In genomic region chr13:48223016-48223385, GRCh38 we compare ENCODE assay signal across 10 cellular contexts. TPM values are rescaled to one million over a fixed set of nuclear protein-coding genes. Genes with fewer than 3 reads are reported as not detected.
DNase-seq lines count a peak whose midpoint lies in the region; ATAC-seq and TF ChIP-seq lines count a peak whose summit lies in the region.
"Had no signal": no experiment of that assay in that cellular context is flagged by ENCODE, and none has a peak within 500 bp of the region (broad histone marks: within the 10 kb centered on the region; RNA-seq: fewer than 3 reads in every experiment).

No MANE protein-coding gene starts in this region.

- CTCF ChIA-PET in activated CD8-positive, alpha-beta T cell treated with anti-CD3 and anti-CD28 coated beads for 36 hours (lab: Charles Lee), result interaction anchor here (0.7 to 3.1 kb wide), 2 partner anchors 9 to 97 kb away, joined by 3 to 18 read pairs; partner anchors contain the start of gene ITM2B

- intact Hi-C loops in activated CD8-positive, alpha-beta T cell treated with anti-CD3 and anti-CD28 coated beads for 36 hours (cut with micrococcal nuclease), result loop anchor here (5.0 kb wide), 2 partner anchors 36 to 66 kb away; no protein-coding TSS in a partner anchor

- H3K4me1 ChIP-seq in subcutaneous abdominal adipose tissue (ENCODE audit: control insufficient read depth in 5 of 5, insufficient read depth in 5 of 5, low read length in 5 of 5) (peaks cover 0 to 24% (median 22%) of the 10 kb centered on the region in 5 donors), neural progenitor cell (no peaks in the 10 kb centered on the region)

- H4K20me1 ChIP-seq in neural progenitor cell (ENCODE audit: low read depth), result no peaks in the 10 kb centered on the region

- H3K4me2 ChIP-seq in neural progenitor cell, result no peak overlapping the region

- H3K27ac Mint-ChIP-seq in T-helper 2 cell treated with Interferon-gamma antibody and Interleukin-4, amounts not matched to agents 5 μg/mL and 100 μg/mL, for 36 hours, result peak overlapping the region; percentile 11
- H3K27ac Mint-ChIP-seq in activated CD8-positive, alpha-beta T cell treated with anti-CD3 and anti-CD28 coated beads for 36 hours, result peak overlapping the region; percentile 67
- no peak overlapping the region for H3K27ac Mint-ChIP-seq in neural progenitor cell

- H3K4me3 ChIP-seq in subcutaneous abdominal adipose tissue (ENCODE audit: low read depth in 1 of 5, low read length in 5 of 5) (peak overlapping the region in 4 of 5 donors; percentile 58 to 80 (median 69)), neural progenitor cell (no peak overlapping the region)

- H3K27me3 ChIP-seq in subcutaneous abdominal adipose tissue (ENCODE audit: control insufficient read depth in 5 of 5, insufficient read depth in 4 of 5, low read length in 5 of 5), result no peaks in the 10 kb centered on the region
- H3K27me3 ChIP-seq in neural progenitor cell, result no peaks in the 10 kb centered on the region

- H2AFZ ChIP-seq in neural progenitor cell (replicated peaks), result no peak overlapping the region

- H3K79me2 ChIP-seq in neural progenitor cell (ENCODE audit: low read depth), result no peaks in the 10 kb centered on the region

- POLR2A ChIA-PET in activated CD8-positive, alpha-beta T cell treated with anti-CD3 and anti-CD28 coated beads for 36 hours (lab: Charles Lee), result interaction anchor here (5.2 kb wide), 1 partner anchor 9 kb away, joined by 24 read pairs; the partner anchor contains the start of gene ITM2B

- H3F3A ChIP-seq in neural progenitor cell (ENCODE audit: low read depth), result no peaks in the 10 kb centered on the region

- peak overlapping the region; percentile 52 for H3K4me3 Mint-ChIP-seq in T-helper 2 cell treated with Interferon-gamma antibody and Interleukin-4, amounts not matched to agents 5 μg/mL and 100 μg/mL, for 36 hours
- H3K4me3 Mint-ChIP-seq in activated CD8-positive, alpha-beta T cell treated with anti-CD3 and anti-CD28 coated beads for 36 hours, result peak overlapping the region; percentile 61
- no peak overlapping the region for H3K4me3 Mint-ChIP-seq in neural progenitor cell

- no peak for TF ChIP-seq CTCF in activated CD8-positive, alpha-beta T cell treated with anti-CD3 and anti-CD28 coated beads for 36 hours (IDR thresholded peaks at IDR 0.05)
- no peak for TF ChIP-seq CTCF in neural progenitor cell (IDR thresholded peaks at IDR 0.05)

- H3K27ac ChIP-seq in subcutaneous abdominal adipose tissue (ENCODE audit: low read depth, low read length) (peak overlapping the region; percentile 90), neural progenitor cell (no peak overlapping the region)

- H3K36me3 ChIP-seq in subcutaneous abdominal adipose tissue (ENCODE audit: control insufficient read depth in 5 of 5, insufficient read depth in 5 of 5, low read length in 5 of 5), result no peaks in the 10 kb centered on the region
- no peaks in the 10 kb centered on the region for H3K36me3 ChIP-seq in neural progenitor cell

- peaks cover 5% of the 10 kb centered on the region for H3K36me3 Mint-ChIP-seq in T-helper 2 cell treated with Interferon-gamma antibody and Interleukin-4, amounts not matched to agents 5 μg/mL and 100 μg/mL, for 36 hours (ENCODE audit: low read depth)
- no peaks in the 10 kb centered on the region for H3K36me3 Mint-ChIP-seq in activated CD8-positive, alpha-beta T cell treated with anti-CD3 and anti-CD28 coated beads for 36 hours (ENCODE audit: low read depth)
- H3K36me3 Mint-ChIP-seq in neural progenitor cell, result no peaks in the 10 kb centered on the region

- H3K9me3 Mint-ChIP-seq in T-helper 2 cell treated with Interferon-gamma antibody and Interleukin-4, amounts not matched to agents 5 μg/mL and 100 μg/mL, for 36 hours, result no peaks in the 10 kb centered on the region
- H3K9me3 Mint-ChIP-seq in activated CD8-positive, alpha-beta T cell treated with anti-CD3 and anti-CD28 coated beads for 36 hours, result no peaks in the 10 kb centered on the region
- H3K9me3 Mint-ChIP-seq in neural progenitor cell, result no peaks in the 10 kb centered on the region

- peaks cover 39% of the 10 kb centered on the region for H3K4me1 Mint-ChIP-seq in T-helper 2 cell treated with Interferon-gamma antibody and Interleukin-4, amounts not matched to agents 5 μg/mL and 100 μg/mL, for 36 hours (ENCODE audit: low read depth)
- peaks cover 54% of the 10 kb centered on the region for H3K4me1 Mint-ChIP-seq in activated CD8-positive, alpha-beta T cell treated with anti-CD3 and anti-CD28 coated beads for 36 hours (ENCODE audit: low read depth)
- H3K4me1 Mint-ChIP-seq in neural progenitor cell, result no peaks in the 10 kb centered on the region

- H3K9ac ChIP-seq in subcutaneous abdominal adipose tissue (ENCODE audit: low read length in 5 of 5) (peak overlapping the region; percentile 56 to 95 (median 72)), neural progenitor cell (no peak overlapping the region)

- no peaks in the 10 kb centered on the region for H3K9me3 ChIP-seq in subcutaneous abdominal adipose tissue (ENCODE audit: control insufficient read depth in 5 of 5, low read length in 5 of 5)
- H3K9me3 ChIP-seq in neural progenitor cell (ENCODE audit: low read depth), result no peaks in the 10 kb centered on the region

- H3K27me3 Mint-ChIP-seq in T-helper 2 cell treated with Interferon-gamma antibody and Interleukin-4, amounts not matched to agents 5 μg/mL and 100 μg/mL, for 36 hours (ENCODE audit: low read depth), result peaks cover 50% of the 10 kb centered on the region
- H3K27me3 Mint-ChIP-seq in activated CD8-positive, alpha-beta T cell treated with anti-CD3 and anti-CD28 coated beads for 36 hours, result no peaks in the 10 kb centered on the region
- no peaks in the 10 kb centered on the region for H3K27me3 Mint-ChIP-seq in neural progenitor cell (ENCODE audit: insufficient read depth, low read depth)

- DNase-seq in T-helper 2 cell treated with Interferon-gamma antibody and Interleukin-4, amounts not matched to agents 5 μg/mL and 100 μg/mL, for 36 hours (ENCODE audit: low spot score), result no peak
- DNase-seq in T-helper 2 cell (no peak), left kidney (ENCODE audit: low read depth, low spot score) (peak; percentile 64), neural progenitor cell (ENCODE audit: low spot score) (no peak), hepatic stellate cell (ENCODE audit: low spot score) (no peak), Kasumi-1 (lab: John Stamatoyannopoulos, UW) (no peak)
- DNase-seq in activated CD8-positive, alpha-beta T cell treated with anti-CD3 and anti-CD28 coated beads for 36 hours, result no peak
- DNase-seq: NCI-H1417 treated with DMSO at 0.1 percent for 48 hours, RPMI8226 had no signal

- no peak for ATAC-seq in activated CD8-positive, alpha-beta T cell treated with anti-CD3 and anti-CD28 coated beads for 36 hours

RNA-seq across cellular contexts. Expression of gene ITM2B, which starts 10.0 kb away (rescaled TPM):
- 10 to 100 TPM; 85.5 to 91.2 TPM for total RNA-seq in activated CD8-positive, alpha-beta T cell treated with anti-CD3 and anti-CD28 coated beads for 36 hours
- 97.3 and 172 TPM in 2 replicates for total RNA-seq in neural progenitor cell (ENCODE audit: low replicate concordance)
